In the genomic region with DNA sequence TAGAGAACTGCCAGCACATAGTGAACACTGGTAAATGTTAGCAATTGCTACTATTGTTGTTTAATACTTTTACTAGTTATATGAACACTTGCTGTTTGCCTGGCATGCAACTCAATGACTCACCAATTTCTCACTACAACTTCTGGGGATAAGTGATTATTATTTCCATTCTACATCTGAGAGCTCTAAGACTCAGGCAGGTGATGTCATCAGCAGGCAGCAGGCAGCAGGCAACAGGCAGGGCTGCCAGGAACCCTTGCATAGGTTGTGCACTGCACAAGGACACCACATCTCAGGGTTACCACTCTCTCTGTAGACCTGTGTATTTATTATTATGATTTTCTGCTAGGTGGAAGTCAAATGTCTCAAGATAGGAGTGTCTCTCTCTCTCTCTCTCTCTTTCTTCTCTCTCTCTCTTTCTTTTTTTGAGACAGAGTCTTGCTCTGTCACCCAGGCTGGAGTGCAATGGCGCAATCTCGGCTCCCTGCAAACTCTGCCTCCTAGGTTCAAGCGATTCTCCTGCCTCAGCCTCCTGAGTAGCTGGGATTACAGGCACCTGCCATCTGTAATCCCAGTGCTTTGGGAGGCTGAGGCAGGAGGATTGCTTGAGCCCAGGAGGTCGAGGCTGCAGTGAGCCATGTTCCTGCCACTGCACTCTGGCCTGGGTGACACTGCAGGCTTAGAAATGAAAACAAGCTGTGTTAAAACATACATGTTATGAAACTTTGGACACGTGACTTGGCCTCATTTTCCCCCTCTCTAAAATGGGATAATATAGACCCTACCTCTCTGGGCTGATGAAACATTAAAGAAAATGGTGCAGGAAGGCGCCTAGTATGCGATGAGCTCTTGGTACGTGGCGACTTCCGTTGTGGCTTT, we compare ENCODE assay signal across 1 cellular context.
TF ChIP-seq lines count a peak whose summit lies in the region.

No MANE protein-coding gene starts in this region.

TF ChIP-seq in HEK293, 187 proteins besides CTCF, POLR2A, EP300 and RAD21 (continued from another document):
- TF ChIP-seq, protein P1, sequence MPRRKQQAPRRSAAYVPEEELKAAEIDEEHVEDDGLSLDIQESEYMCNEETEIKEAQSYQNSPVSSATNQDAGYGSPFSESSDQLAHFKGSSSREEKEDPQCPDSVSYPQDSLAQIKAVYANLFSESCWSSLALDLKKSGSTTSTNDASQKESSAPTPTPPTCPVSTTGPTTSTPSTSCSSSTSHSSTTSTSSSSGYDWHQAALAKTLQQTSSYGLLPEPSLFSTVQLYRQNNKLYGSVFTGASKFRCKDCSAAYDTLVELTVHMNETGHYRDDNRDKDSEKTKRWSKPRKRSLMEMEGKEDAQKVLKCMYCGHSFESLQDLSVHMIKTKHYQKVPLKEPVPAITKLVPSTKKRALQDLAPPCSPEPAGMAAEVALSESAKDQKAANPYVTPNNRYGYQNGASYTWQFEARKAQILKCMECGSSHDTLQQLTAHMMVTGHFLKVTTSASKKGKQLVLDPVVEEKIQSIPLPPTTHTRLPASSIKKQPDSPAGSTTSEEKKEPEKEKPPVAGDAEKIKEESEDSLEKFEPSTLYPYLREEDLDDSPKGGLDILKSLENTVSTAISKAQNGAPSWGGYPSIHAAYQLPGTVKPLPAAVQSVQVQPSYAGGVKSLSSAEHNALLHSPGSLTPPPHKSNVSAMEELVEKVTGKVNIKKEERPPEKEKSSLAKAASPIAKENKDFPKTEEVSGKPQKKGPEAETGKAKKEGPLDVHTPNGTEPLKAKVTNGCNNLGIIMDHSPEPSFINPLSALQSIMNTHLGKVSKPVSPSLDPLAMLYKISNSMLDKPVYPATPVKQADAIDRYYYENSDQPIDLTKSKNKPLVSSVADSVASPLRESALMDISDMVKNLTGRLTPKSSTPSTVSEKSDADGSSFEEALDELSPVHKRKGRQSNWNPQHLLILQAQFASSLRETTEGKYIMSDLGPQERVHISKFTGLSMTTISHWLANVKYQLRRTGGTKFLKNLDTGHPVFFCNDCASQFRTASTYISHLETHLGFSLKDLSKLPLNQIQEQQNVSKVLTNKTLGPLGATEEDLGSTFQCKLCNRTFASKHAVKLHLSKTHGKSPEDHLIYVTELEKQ (tag by site-specific recombination; IDR thresholded peaks at IDR 0.05; ENCODE audit: borderline replicate concordance), result peak; percentile 23; the same call in 1 of the 2 replicates
- no peak for TF ChIP-seq ZSCAN30 (tag by site-specific recombination; IDR thresholded peaks at IDR 0.05)
- no peak for TF ChIP-seq TRIM28 (IDR thresholded peaks at IDR 0.05; ENCODE audit: borderline replicate concordance, low read length)
- TF ChIP-seq, protein P2, sequence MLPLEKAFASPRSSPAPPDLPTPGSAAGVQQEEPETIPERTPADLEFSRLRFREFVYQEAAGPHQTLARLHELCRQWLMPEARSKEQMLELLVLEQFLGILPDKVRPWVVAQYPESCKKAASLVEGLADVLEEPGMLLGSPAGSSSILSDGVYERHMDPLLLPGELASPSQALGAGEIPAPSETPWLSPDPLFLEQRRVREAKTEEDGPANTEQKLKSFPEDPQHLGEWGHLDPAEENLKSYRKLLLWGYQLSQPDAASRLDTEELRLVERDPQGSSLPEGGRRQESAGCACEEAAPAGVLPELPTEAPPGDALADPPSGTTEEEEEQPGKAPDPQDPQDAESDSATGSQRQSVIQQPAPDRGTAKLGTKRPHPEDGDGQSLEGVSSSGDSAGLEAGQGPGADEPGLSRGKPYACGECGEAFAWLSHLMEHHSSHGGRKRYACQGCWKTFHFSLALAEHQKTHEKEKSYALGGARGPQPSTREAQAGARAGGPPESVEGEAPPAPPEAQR (tag by site-specific recombination; IDR thresholded peaks at IDR 0.05), result no peak
- TF ChIP-seq WT1 (tag by site-specific recombination; IDR thresholded peaks at IDR 0.05), result no peak
- TF ChIP-seq ZNF266 (tag by site-specific recombination; IDR thresholded peaks at IDR 0.05; ENCODE audit: low read depth), result no peak
- TF ChIP-seq ZNF121 (tag by site-specific recombination; IDR thresholded peaks at IDR 0.05), result no peak
